1 cellular context compared by ENCODE assay signal in genomic region chr17:42928714-42929496, GRCh38.
TF ChIP-seq lines count a peak whose summit lies in the region.

No MANE protein-coding gene starts in this region.

TF ChIP-seq in HepG2, 621 proteins besides CTCF, POLR2A, EP300 and RAD21 (continues in another document):
- TF ChIP-seq SPEN (CRISPR knock-in tag; IDR thresholded peaks at IDR 0.05; ENCODE audit: low read depth): peak; percentile 34; the same call in 1 of the 2 replicates
- TF ChIP-seq RFX3 (CRISPR knock-in tag; IDR thresholded peaks at IDR 0.05): peak; percentile 15; the same call in 1 of the 2 replicates
- no peak for TF ChIP-seq HHEX (CRISPR knock-in tag; IDR thresholded peaks at IDR 0.05)
- TF ChIP-seq ZNF713 (CRISPR knock-in tag; IDR thresholded peaks at IDR 0.05): no peak
- TF ChIP-seq ZFP41 (CRISPR knock-in tag; IDR thresholded peaks at IDR 0.05; ENCODE audit: borderline replicate concordance): 0 out of 2 replicates have a peak, but pooled peaks have one; percentile 40
- no peak for TF ChIP-seq THAP7 (CRISPR knock-in tag; IDR thresholded peaks at IDR 0.05)
- peak; percentile 77; the same call in 1 of the 2 replicates for TF ChIP-seq SSRP1 (CRISPR knock-in tag; IDR thresholded peaks at IDR 0.05)
- TF ChIP-seq ZNF33B (CRISPR knock-in tag; IDR thresholded peaks at IDR 0.05): 0 out of 2 replicates have a peak, but pooled peaks have one; percentile 47
- no peak for TF ChIP-seq ZNF20 (CRISPR knock-in tag; IDR thresholded peaks at IDR 0.05)
- no peak for TF ChIP-seq ZNF776 (CRISPR knock-in tag; IDR thresholded peaks at IDR 0.05)
- TF ChIP-seq ZNF761 (CRISPR knock-in tag; conservative IDR thresholded peaks at IDR 0.05): 0 out of 2 replicates have a peak, but pooled peaks have one; percentile 11
- peak; percentile 55 for TF ChIP-seq ZMYM4 (CRISPR knock-in tag; IDR thresholded peaks at IDR 0.05)
- peak; percentile 63; the same call in 1 of the 2 replicates for TF ChIP-seq KMT2A (CRISPR knock-in tag; IDR thresholded peaks at IDR 0.05)
- TF ChIP-seq ZNF580 (CRISPR knock-in tag; IDR thresholded peaks at IDR 0.05; ENCODE audit: borderline replicate concordance, low read depth): peak; percentile 42; the same call in 1 of the 2 replicates
- no peak for TF ChIP-seq ZNF83 (CRISPR knock-in tag; IDR thresholded peaks at IDR 0.05; ENCODE audit: borderline replicate concordance)
- TF ChIP-seq GATAD1 (CRISPR knock-in tag; IDR thresholded peaks at IDR 0.05): peak; percentile 57; the same call in 1 of the 2 replicates
- TF ChIP-seq STAT6 (CRISPR knock-in tag; IDR thresholded peaks at IDR 0.05; ENCODE audit: borderline replicate concordance): no peak
- 0 out of 2 replicates have a peak, but pooled peaks have one; percentile 2 for TF ChIP-seq KDM4B (CRISPR knock-in tag; IDR thresholded peaks at IDR 0.05)
- TF ChIP-seq ZBTB1 (CRISPR knock-in tag; IDR thresholded peaks at IDR 0.05; ENCODE audit: borderline replicate concordance): no peak
- no peak for TF ChIP-seq ZNF777 (CRISPR knock-in tag; IDR thresholded peaks at IDR 0.05)
- TF ChIP-seq ATF3 (CRISPR knock-in tag; IDR thresholded peaks at IDR 0.05): no peak
- no peak for TF ChIP-seq WIZ (CRISPR knock-in tag; IDR thresholded peaks at IDR 0.05)
- no peak for TF ChIP-seq MLLT10 (CRISPR knock-in tag; IDR thresholded peaks at IDR 0.05)
- no peak for TF ChIP-seq DPF2 (CRISPR knock-in tag; IDR thresholded peaks at IDR 0.05; ENCODE audit: borderline replicate concordance, low read depth)
- peak; percentile 56 for TF ChIP-seq ASH2L (IDR thresholded peaks at IDR 0.05; ENCODE audit: insufficient read length, low read depth, low read length)
- peak; percentile 56 for TF ChIP-seq RXRB (CRISPR knock-in tag; IDR thresholded peaks at IDR 0.05; ENCODE audit: borderline replicate concordance)
- no peak for TF ChIP-seq FOXM1 (CRISPR knock-in tag; IDR thresholded peaks at IDR 0.05)
- peak; percentile 66; the same call in 1 of the 2 replicates for TF ChIP-seq HDAC2 (CRISPR knock-in tag; IDR thresholded peaks at IDR 0.05)
- TF ChIP-seq ZNF512 (CRISPR knock-in tag; IDR thresholded peaks at IDR 0.05): 0 out of 2 replicates have a peak, but pooled peaks have one; percentile 26
- no peak for TF ChIP-seq DR1 (CRISPR knock-in tag; IDR thresholded peaks at IDR 0.05)
- no peak for TF ChIP-seq HOXA7 (CRISPR knock-in tag; IDR thresholded peaks at IDR 0.05)
- TF ChIP-seq HIC2 (CRISPR knock-in tag; IDR thresholded peaks at IDR 0.05; ENCODE audit: low read depth): no peak
- TF ChIP-seq MIXL1 (CRISPR knock-in tag; IDR thresholded peaks at IDR 0.05): peak; percentile 94
- peak; percentile 60; the same call in 1 of the 2 replicates for TF ChIP-seq HMGXB3 (CRISPR knock-in tag; IDR thresholded peaks at IDR 0.05; ENCODE audit: borderline replicate concordance)
- no peak for TF ChIP-seq REXO4 (CRISPR knock-in tag; IDR thresholded peaks at IDR 0.05; ENCODE audit: borderline replicate concordance)
- peak; percentile 99 for TF ChIP-seq NFE2L2 (IDR thresholded peaks at IDR 0.05; ENCODE audit: low read length)
- TF ChIP-seq MED13 (CRISPR knock-in tag; IDR thresholded peaks at IDR 0.05): no peak
- TF ChIP-seq KLF16 (CRISPR knock-in tag; IDR thresholded peaks at IDR 0.05): peak in 1 of 2 experiments; percentile 67; a peak in 2 of 4 replicates
- peak; percentile 34; the same call in 1 of the 2 replicates for TF ChIP-seq YEATS4 (CRISPR knock-in tag; IDR thresholded peaks at IDR 0.05; ENCODE audit: borderline replicate concordance)
- no peak for TF ChIP-seq SKIL (CRISPR knock-in tag; IDR thresholded peaks at IDR 0.05; ENCODE audit: borderline replicate concordance)
- no peak for TF ChIP-seq ZNF235 (CRISPR knock-in tag; IDR thresholded peaks at IDR 0.05; ENCODE audit: borderline replicate concordance)
- 0 out of 4 replicates have a peak, but pooled peaks of 1 of the 2 experiments have one; percentile 17 for TF ChIP-seq ATF4 (CRISPR knock-in tag; IDR thresholded peaks at IDR 0.05)
- TF ChIP-seq ZNF616 (CRISPR knock-in tag; IDR thresholded peaks at IDR 0.05; ENCODE audit: low read depth): no peak
- TF ChIP-seq ZNF12 (CRISPR knock-in tag; IDR thresholded peaks at IDR 0.05): peak; percentile 66; the same call in 1 of the 2 replicates
- 0 out of 2 replicates have a peak, but pooled peaks have one; percentile 18 for TF ChIP-seq ZMAT3 (CRISPR knock-in tag; conservative IDR thresholded peaks at IDR 0.05)
- TF ChIP-seq IRF9 (CRISPR knock-in tag; IDR thresholded peaks at IDR 0.05; ENCODE audit: borderline replicate concordance): 0 out of 2 replicates have a peak, but pooled peaks have one; percentile 35
- TF ChIP-seq ZNF451 (CRISPR knock-in tag; IDR thresholded peaks at IDR 0.05): 0 out of 2 replicates have a peak, but pooled peaks have one; percentile 36
- TF ChIP-seq CBX1 (IDR thresholded peaks at IDR 0.05; ENCODE audit: low read depth): no peak
- TF ChIP-seq ZFP36L2 (CRISPR knock-in tag; IDR thresholded peaks at IDR 0.05): no peak
- TF ChIP-seq KAT7 (CRISPR knock-in tag; IDR thresholded peaks at IDR 0.05; ENCODE audit: borderline replicate concordance): 0 out of 2 replicates have a peak, but pooled peaks have one; percentile 23
- TF ChIP-seq LCORL (IDR thresholded peaks at IDR 0.05): no peak
- TF ChIP-seq LCORL (CRISPR knock-in tag; IDR thresholded peaks at IDR 0.05): peak; percentile 76
- TF ChIP-seq ELF3 (CRISPR knock-in tag; IDR thresholded peaks at IDR 0.05): peak; percentile 58
